In genomic region chr3:87503901-87504498, GRCh38 we compare ENCODE assay signal across 9 cellular contexts.
DNase-seq lines count a peak whose midpoint lies in the region; ATAC-seq, FAIRE-seq and TF ChIP-seq lines count a peak whose summit lies in the region.
"Had no signal": no experiment of that assay in that cellular context is flagged by ENCODE, and none has a peak within 500 bp of the region (broad histone marks: within the 10 kb centered on the region; RNA-seq: fewer than 3 reads in every experiment).

No MANE protein-coding gene starts in this region.

- peak; percentile 62 for DNase-seq in AG08395 (ENCODE audit: low spot score)
- DNase-seq in GM12892 (ENCODE audit: insufficient read length): no peak
- peak; percentile 59 for DNase-seq in NAMALWA (ENCODE audit: low spot score)
- DNase-seq in foreskin melanocyte: peak; percentile 49
- DNase-seq in spleen: no peak
- no peak for DNase-seq in central memory CD4-positive, alpha-beta T cell

- no peaks in the 10 kb centered on the region for H3K9me2 ChIP-seq in SU-DHL-6 (replicated peaks; ENCODE audit: insufficient read depth, low read length)

- H3K27ac ChIP-seq in SU-DHL-6 (ENCODE audit: low read depth, low read length) (no peak overlapping the region), spleen (no peak overlapping the region)
- H3K27ac ChIP-seq: neutrophil had no signal

- H3K4me2 ChIP-seq in SU-DHL-6 (ENCODE audit: low read depth, low read length, poor library complexity, severe bottlenecking): no peak overlapping the region

- 43 to 56% (median 48%) methylated on average over 8 of the region's 8 CpGs for WGBS in spleen, 5 donors

- no peaks in the 10 kb centered on the region for H3K79me2 ChIP-seq in SU-DHL-6 (ENCODE audit: insufficient read depth, low read length)

- H3F3A ChIP-seq in SU-DHL-6 (ENCODE audit: insufficient read depth): no peaks in the 10 kb centered on the region

- no peaks in the 10 kb centered on the region for H3K9me3 ChIP-seq in SU-DHL-6 (ENCODE audit: insufficient read depth, low read length)
- H3K9me3 ChIP-seq in spleen: no peaks in the 10 kb centered on the region
- H3K9me3 ChIP-seq: neutrophil had no signal

- peak; percentile 96 for ATAC-seq in HG02759 (IDR thresholded peaks at IDR 0.05; ENCODE audit: unreplicated experiment)

- H2AFZ ChIP-seq in SU-DHL-6 (ENCODE audit: low read depth, low read length, severe bottlenecking): no peak overlapping the region

- TF ChIP-seq CTCF in SU-DHL-6 (IDR thresholded peaks at IDR 0.05; ENCODE audit: insufficient read depth, low read length, poor library complexity, severe bottlenecking): peak; percentile 43
- TF ChIP-seq CTCF in spleen (IDR thresholded peaks at IDR 0.05 in 8 of 11, conservative IDR thresholded peaks at IDR 0.05 in 3 of 11): peak in 6 of 11 experiments; percentile 27 to 53 (median 44)

- H3K27me3 ChIP-seq in SU-DHL-6 (ENCODE audit: low read length) (no peaks in the 10 kb centered on the region), spleen (replicated peaks in 1 of 7) (no peaks in the 10 kb centered on the region)
- H3K27me3 ChIP-seq: neutrophil had no signal

- H3K36me3 ChIP-seq in SU-DHL-6 (ENCODE audit: low read length) (no peaks in the 10 kb centered on the region), spleen (no peaks in the 10 kb centered on the region)
- H3K36me3 ChIP-seq: neutrophil had no signal

- H4K20me1 ChIP-seq in SU-DHL-6 (ENCODE audit: low read depth, low read length): no peaks in the 10 kb centered on the region

- FAIRE-seq in GM12892 (lab: Jason Lieb, UNC): peak; percentile 77

- no peaks in the 10 kb centered on the region for H3K4me1 ChIP-seq in spleen

- H3K9ac ChIP-seq in SU-DHL-6 (ENCODE audit: low read length): no peak overlapping the region

- no peak overlapping the region for H3K4me3 ChIP-seq in SU-DHL-6 (ENCODE audit: insufficient read depth, low read length, poor library complexity, severe bottlenecking)
- no peak overlapping the region for H3K4me3 ChIP-seq in spleen

- intact Hi-C loops in spleen (cut with DNase I; ENCODE audit: low total_unique reads): no loop called here

- TF ChIP-seq POLR2A in GM12892 (IDR thresholded peaks at IDR 0.05; ENCODE audit: low read depth, low read length) (no peak), spleen (IDR thresholded peaks at IDR 0.05) (no peak)

Comparison
In these comparisons a context has a peak if more than half of its experiments do, and no peak if none do; other contexts are left out.
1. DNase-seq: peak in AG08395 (single experiment), NAMALWA (single experiment) and foreskin melanocyte (single experiment); none in GM12892 (single experiment), spleen (single experiment) and central memory CD4-positive, alpha-beta T cell (single experiment).